In the genomic region with DNA sequence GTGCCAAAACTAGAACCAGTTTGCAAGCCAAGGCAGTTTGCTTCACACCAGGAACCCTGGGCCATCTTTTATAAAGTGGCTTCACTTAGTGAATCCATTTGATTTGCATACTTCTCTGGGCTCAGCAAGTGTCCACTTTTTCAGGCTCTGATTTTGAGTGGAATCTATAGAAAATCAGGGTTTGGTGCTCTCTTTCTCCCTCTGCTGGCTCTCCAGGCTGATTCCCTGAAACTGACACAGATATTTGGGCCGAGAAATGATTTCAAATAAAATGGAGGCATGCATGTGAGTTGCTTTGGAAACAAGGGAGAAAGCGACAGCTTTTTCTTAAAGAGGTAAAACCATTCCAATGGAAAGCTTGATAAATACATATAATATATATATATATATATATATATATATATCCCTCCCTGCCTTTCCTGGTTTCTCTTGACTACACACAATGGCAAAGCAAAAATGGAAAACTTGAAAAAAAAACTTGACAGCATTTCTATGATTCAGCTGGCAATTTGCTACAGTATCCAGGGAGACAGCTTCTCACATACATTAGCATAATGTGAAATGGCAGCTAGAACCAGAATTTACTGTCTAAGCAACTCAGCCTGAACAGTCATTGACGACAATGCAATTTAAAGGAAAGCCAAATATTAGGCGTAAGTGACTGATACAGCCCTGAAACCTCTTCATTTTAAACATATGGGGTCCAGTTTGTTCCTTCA, we compare ENCODE assay signal across 10 cellular contexts.
DNase-seq lines count a peak whose midpoint lies in the region; ATAC-seq and TF ChIP-seq lines count a peak whose summit lies in the region.
"Had no signal": no experiment of that assay in that cellular context is flagged by ENCODE, and none has a peak within 500 bp of the region (broad histone marks: within the 10 kb centered on the region; RNA-seq: fewer than 3 reads in every experiment).

No MANE protein-coding gene starts in this region.

- H3K36me3 Mint-ChIP-seq in GM23338 (ENCODE audit: low read depth) (peaks cover 7% of the 10 kb centered on the region; the same call in 1 of the 3 replicates), progenitor cell of endocrine pancreas (ENCODE audit: insufficient read depth) (no peaks in the 10 kb centered on the region)
- no peaks in the 10 kb centered on the region for H3K36me3 Mint-ChIP-seq in activated CD8-positive, alpha-beta memory T cell treated with anti-CD3 and anti-CD28 coated beads, Interleukin-2, amount 10 ng/mL, durations not matched to agents 7 days and 5 days
- H3K36me3 Mint-ChIP-seq in activated T-helper 2 cell treated with anti-CD3 and anti-CD28 coated beads, Interferon-gamma antibody, Interleukin-2, Interleukin-4, amounts not matched to agents 10 μg/mL and 5 μg/mL and 100 μg/mL, durations not matched to agents 14 hours and 24 hours and 36 hours (ENCODE audit: low read depth) = no peaks in the 10 kb centered on the region

- no peak overlapping the region for H3K4me3 Mint-ChIP-seq in GM23338
- H3K4me3 Mint-ChIP-seq in progenitor cell of endocrine pancreas (ENCODE audit: low read depth) = no peak overlapping the region
- H3K4me3 Mint-ChIP-seq in activated CD8-positive, alpha-beta memory T cell treated with anti-CD3 and anti-CD28 coated beads, Interleukin-2, amount 10 ng/mL, durations not matched to agents 7 days and 5 days = no peak overlapping the region
- no peak overlapping the region for H3K4me3 Mint-ChIP-seq in activated T-helper 2 cell treated with anti-CD3 and anti-CD28 coated beads, Interferon-gamma antibody, Interleukin-2, Interleukin-4, amounts not matched to agents 10 μg/mL and 5 μg/mL and 100 μg/mL, durations not matched to agents 14 hours and 24 hours and 36 hours (ENCODE audit: low read depth)
- H3K4me3 Mint-ChIP-seq: naive thymus-derived CD8-positive, alpha-beta T cell had no signal

- 0 out of 3 replicates have a peak, but pooled peaks cover 2% of the 10 kb centered on the region for H3K9me3 Mint-ChIP-seq in GM23338
- H3K9me3 Mint-ChIP-seq in progenitor cell of endocrine pancreas (ENCODE audit: low read depth) = peaks cover 8% of the 10 kb centered on the region
- H3K9me3 Mint-ChIP-seq in activated CD8-positive, alpha-beta memory T cell treated with anti-CD3 and anti-CD28 coated beads, Interleukin-2, amount 10 ng/mL, durations not matched to agents 7 days and 5 days (ENCODE audit: low read depth) = peaks cover 6% of the 10 kb centered on the region
- H3K9me3 Mint-ChIP-seq in activated T-helper 2 cell treated with anti-CD3 and anti-CD28 coated beads, Interferon-gamma antibody, Interleukin-2, Interleukin-4, amounts not matched to agents 10 μg/mL and 5 μg/mL and 100 μg/mL, durations not matched to agents 14 hours and 24 hours and 36 hours = peaks cover 12% of the 10 kb centered on the region

- H3K4me3 ChIP-seq in GM23338 = no peak overlapping the region

- H3K9me2 ChIP-seq in GM23338 (ENCODE audit: insufficient read depth) = peaks cover 19% of the 10 kb centered on the region; the same call in 1 of the 2 replicates

- H3K4me1 ChIP-seq in GM23338 (ENCODE audit: insufficient read depth) = no peaks in the 10 kb centered on the region

- CTCF ChIA-PET in activated CD8-positive, alpha-beta memory T cell treated with anti-CD3 and anti-CD28 coated beads, Interleukin-2, amount 10 ng/mL, durations not matched to agents 7 days and 5 days (lab: Charles Lee) = interaction anchor here (0.7 to 1.0 kb wide), 2 partner anchors 19 to 272 kb away, joined by 3 read pairs; no protein-coding TSS in a partner anchor

- H4K20me1 ChIP-seq in GM23338 (replicated peaks; ENCODE audit: insufficient read depth) = no peaks in the 10 kb centered on the region

- H3K27me3 Mint-ChIP-seq in GM23338 (ENCODE audit: insufficient read depth, low read depth, poor library complexity) = no peaks in the 10 kb centered on the region
- no peaks in the 10 kb centered on the region for H3K27me3 Mint-ChIP-seq in progenitor cell of endocrine pancreas
- peaks cover 7% of the 10 kb centered on the region for H3K27me3 Mint-ChIP-seq in activated CD8-positive, alpha-beta memory T cell treated with anti-CD3 and anti-CD28 coated beads, Interleukin-2, amount 10 ng/mL, durations not matched to agents 7 days and 5 days
- peaks cover 4% of the 10 kb centered on the region for H3K27me3 Mint-ChIP-seq in activated T-helper 2 cell treated with anti-CD3 and anti-CD28 coated beads, Interferon-gamma antibody, Interleukin-2, Interleukin-4, amounts not matched to agents 10 μg/mL and 5 μg/mL and 100 μg/mL, durations not matched to agents 14 hours and 24 hours and 36 hours (ENCODE audit: low read depth)

- H3K27ac Mint-ChIP-seq in GM23338 = no peak overlapping the region
- H3K27ac Mint-ChIP-seq in progenitor cell of endocrine pancreas = no peak overlapping the region
- no peak overlapping the region for H3K27ac Mint-ChIP-seq in activated CD8-positive, alpha-beta memory T cell treated with anti-CD3 and anti-CD28 coated beads, Interleukin-2, amount 10 ng/mL, durations not matched to agents 7 days and 5 days
- no peak overlapping the region for H3K27ac Mint-ChIP-seq in activated T-helper 2 cell treated with anti-CD3 and anti-CD28 coated beads, Interferon-gamma antibody, Interleukin-2, Interleukin-4, amounts not matched to agents 10 μg/mL and 5 μg/mL and 100 μg/mL, durations not matched to agents 14 hours and 24 hours and 36 hours
- H3K27ac Mint-ChIP-seq: naive thymus-derived CD8-positive, alpha-beta T cell had no signal

- DNase-seq in GM23338 (ENCODE audit: low spot score) = peak; percentile 57
- peak; percentile 26 for DNase-seq in RPMI7951 (ENCODE audit: low read depth)
- peak; percentile 5 for DNase-seq in fibroblast of peridontal ligament (ENCODE audit: extremely low read depth)
- DNase-seq in progenitor cell of endocrine pancreas (ENCODE audit: low spot score, unreplicated experiment) = no peak
- DNase-seq in activated CD8-positive, alpha-beta memory T cell treated with anti-CD3 and anti-CD28 coated beads, Interleukin-2, amount 10 ng/mL, durations not matched to agents 7 days and 5 days = no peak
- DNase-seq in activated T-helper 2 cell treated with anti-CD3 and anti-CD28 coated beads, Interferon-gamma antibody, Interleukin-2, Interleukin-4, amounts not matched to agents 10 μg/mL and 5 μg/mL and 100 μg/mL, durations not matched to agents 14 hours and 24 hours and 36 hours (ENCODE audit: low spot score) = no peak
- no peak for DNase-seq in NCI-H2171 treated with DMSO at 0.1 percent for 48 hours (lab: John Stamatoyannopoulos, UW)
- DNase-seq: DMS79; naive thymus-derived CD8-positive, alpha-beta T cell; NCI-H2029 had no signal

- TF ChIP-seq CTCF in GM23338 (conservative IDR thresholded peaks at IDR 0.05; ENCODE audit: low read depth in 2 of 2) = peak; percentile 63 to 68
- peak; percentile 44 for TF ChIP-seq CTCF in progenitor cell of endocrine pancreas (IDR thresholded peaks at IDR 0.05; ENCODE audit: unreplicated experiment)

- peak; percentile 30; the same call in 2 of the 3 replicates for ATAC-seq in GM23338
- ATAC-seq in activated CD8-positive, alpha-beta memory T cell treated with anti-CD3 and anti-CD28 coated beads, Interleukin-2, amount 10 ng/mL, durations not matched to agents 7 days and 5 days = no peak
- ATAC-seq: naive thymus-derived CD8-positive, alpha-beta T cell had no signal

- intact Hi-C loops in activated T-helper 2 cell treated with anti-CD3 and anti-CD28 coated beads, Interferon-gamma antibody, Interleukin-2, Interleukin-4, amounts not matched to agents 10 μg/mL and 5 μg/mL and 100 μg/mL, durations not matched to agents 14 hours and 24 hours and 36 hours (cut with micrococcal nuclease) = no loop called here

- no peak overlapping the region for H3K27ac ChIP-seq in GM23338 (ENCODE audit: low read depth)

- H3K79me2 ChIP-seq in GM23338 (replicated peaks; ENCODE audit: insufficient read depth) = no peaks in the 10 kb centered on the region; the same call in 1 of the 2 replicates

- no peaks in the 10 kb centered on the region for H3F3A ChIP-seq in GM23338 (replicated peaks; ENCODE audit: low read depth)

- H3K4me1 Mint-ChIP-seq in GM23338 (peaks cover 8% of the 10 kb centered on the region; the same call in 2 of the 3 replicates), progenitor cell of endocrine pancreas (ENCODE audit: low read depth) (no peaks in the 10 kb centered on the region)
- H3K4me1 Mint-ChIP-seq in activated CD8-positive, alpha-beta memory T cell treated with anti-CD3 and anti-CD28 coated beads, Interleukin-2, amount 10 ng/mL, durations not matched to agents 7 days and 5 days = peaks cover 17% of the 10 kb centered on the region
- peaks cover 6% of the 10 kb centered on the region for H3K4me1 Mint-ChIP-seq in activated T-helper 2 cell treated with anti-CD3 and anti-CD28 coated beads, Interferon-gamma antibody, Interleukin-2, Interleukin-4, amounts not matched to agents 10 μg/mL and 5 μg/mL and 100 μg/mL, durations not matched to agents 14 hours and 24 hours and 36 hours (ENCODE audit: low read depth)

- no peak overlapping the region for H2AFZ ChIP-seq in GM23338

- no peaks in the 10 kb centered on the region for H3K36me3 ChIP-seq in GM23338 (ENCODE audit: insufficient read depth)

- no peaks in the 10 kb centered on the region for H3K27me3 ChIP-seq in GM23338 (ENCODE audit: insufficient read depth)

- H3K4me2 ChIP-seq in GM23338 = no peak overlapping the region

TF ChIP-seq in GM23338, 12 proteins besides CTCF, POLR2A, EP300 and RAD21 (continues in another document):
- TF ChIP-seq, protein P1, sequence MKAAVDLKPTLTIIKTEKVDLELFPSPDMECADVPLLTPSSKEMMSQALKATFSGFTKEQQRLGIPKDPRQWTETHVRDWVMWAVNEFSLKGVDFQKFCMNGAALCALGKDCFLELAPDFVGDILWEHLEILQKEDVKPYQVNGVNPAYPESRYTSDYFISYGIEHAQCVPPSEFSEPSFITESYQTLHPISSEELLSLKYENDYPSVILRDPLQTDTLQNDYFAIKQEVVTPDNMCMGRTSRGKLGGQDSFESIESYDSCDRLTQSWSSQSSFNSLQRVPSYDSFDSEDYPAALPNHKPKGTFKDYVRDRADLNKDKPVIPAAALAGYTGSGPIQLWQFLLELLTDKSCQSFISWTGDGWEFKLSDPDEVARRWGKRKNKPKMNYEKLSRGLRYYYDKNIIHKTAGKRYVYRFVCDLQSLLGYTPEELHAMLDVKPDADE (IDR thresholded peaks at IDR 0.05) = no peak
- no peak for TF ChIP-seq EZH2 (IDR thresholded peaks at IDR 0.05; ENCODE audit: low read depth, unreplicated experiment)

Comparison
In these comparisons a context has a peak if more than half of its experiments do, and no peak if none do; other contexts are left out.
1. DNase-seq: peak in GM23338 (single experiment), RPMI7951 (single experiment) and fibroblast of peridontal ligament (single experiment); none in progenitor cell of endocrine pancreas (single experiment), activated CD8-positive, alpha-beta memory T cell treated with anti-CD3 and anti-CD28 coated beads, Interleukin-2, amount 10 ng/mL, durations not matched to agents 7 days and 5 days (single experiment), activated T-helper 2 cell treated with anti-CD3 and anti-CD28 coated beads, Interferon-gamma antibody, Interleukin-2, Interleukin-4, amounts not matched to agents 10 μg/mL and 5 μg/mL and 100 μg/mL, durations not matched to agents 14 hours and 24 hours and 36 hours (single experiment) and NCI-H2171 treated with DMSO at 0.1 percent for 48 hours (single experiment).